In genomic region chr10:71365366-71365765, GRCh38 we compare ENCODE assay signal across 19 cellular contexts. TPM values are rescaled to one million over a fixed set of nuclear protein-coding genes. Genes with fewer than 3 reads are reported as not detected.
"Had no signal": no experiment of that assay in that cellular context is flagged by ENCODE, and none has a peak within 500 bp of the region (broad histone marks: within the 10 kb centered on the region; RNA-seq: fewer than 3 reads in every experiment).

No MANE protein-coding gene starts in this region.

- H3K27ac Mint-ChIP-seq: activated CD8-positive, alpha-beta memory T cell treated with anti-CD3 and anti-CD28 coated beads, Interleukin-2, amount 10 ng/mL, durations not matched to agents 7 days and 5 days; activated naive CD8-positive, alpha-beta T cell; activated T-cell treated with anti-CD3 and anti-CD28 coated beads, Interleukin-2, amount 50 U/mL, for 24 hours; T-helper 17 cell had no signal

- H3K36me3 ChIP-seq: brain microvascular endothelial cell had no signal

- H3K9me3 Mint-ChIP-seq: activated T-cell treated with anti-CD3 and anti-CD28 coated beads, Interleukin-2, amount 50 U/mL, for 24 hours had no signal

- H3K27ac ChIP-seq: brain microvascular endothelial cell had no signal

- H3K27me3 ChIP-seq: brain microvascular endothelial cell had no signal

- H3K4me3 Mint-ChIP-seq: activated CD8-positive, alpha-beta memory T cell treated with anti-CD3 and anti-CD28 coated beads, Interleukin-2, amount 10 ng/mL, durations not matched to agents 7 days and 5 days; activated naive CD8-positive, alpha-beta T cell; activated T-cell treated with anti-CD3 and anti-CD28 coated beads, Interleukin-2, amount 50 U/mL, for 24 hours; T-helper 17 cell had no signal

- H3K27me3 Mint-ChIP-seq: activated CD8-positive, alpha-beta memory T cell treated with anti-CD3 and anti-CD28 coated beads, Interleukin-2, amount 10 ng/mL, durations not matched to agents 7 days and 5 days; activated naive CD8-positive, alpha-beta T cell; activated T-cell treated with anti-CD3 and anti-CD28 coated beads, Interleukin-2, amount 50 U/mL, for 24 hours had no signal

- H3K36me3 Mint-ChIP-seq: activated CD8-positive, alpha-beta memory T cell treated with anti-CD3 and anti-CD28 coated beads, Interleukin-2, amount 10 ng/mL, durations not matched to agents 7 days and 5 days had no signal

- DNase-seq: activated CD4-positive, CD25-positive, alpha-beta regulatory T cell; activated effector memory CD4-positive, alpha-beta T cell treated with anti-CD3 and anti-CD28 coated beads, Interleukin-2, amount 50 U/mL, for 16 hours; activated naive CD4-positive, alpha-beta T cell treated with Interleukin-2 at 50 U/mL for 16 hours; activated T-cell treated with anti-CD3 and anti-CD28 coated beads, Interleukin-2, amount 50 U/mL, for 24 hours; amygdala; cerebellar nuclear complex; NCI-H1105 treated with DMSO at 0.1 percent for 48 hours; NCI-H1436 treated with DMSO at 0.1 percent for 48 hours; NCI-H187; NCI-H2081; NCI-H446; NCI-H524; SHP77; T-helper 17 cell; T-helper 9 cell had no signal

- ATAC-seq: T-helper 17 cell had no signal

RNA-seq across cellular contexts. Expression of gene CDH23, which starts 31.4 kb away (rescaled TPM):
- total RNA-seq: astrocyte had no signal
